Comparison of ENCODE assay signal across 16 cellular contexts in the genomic region with DNA sequence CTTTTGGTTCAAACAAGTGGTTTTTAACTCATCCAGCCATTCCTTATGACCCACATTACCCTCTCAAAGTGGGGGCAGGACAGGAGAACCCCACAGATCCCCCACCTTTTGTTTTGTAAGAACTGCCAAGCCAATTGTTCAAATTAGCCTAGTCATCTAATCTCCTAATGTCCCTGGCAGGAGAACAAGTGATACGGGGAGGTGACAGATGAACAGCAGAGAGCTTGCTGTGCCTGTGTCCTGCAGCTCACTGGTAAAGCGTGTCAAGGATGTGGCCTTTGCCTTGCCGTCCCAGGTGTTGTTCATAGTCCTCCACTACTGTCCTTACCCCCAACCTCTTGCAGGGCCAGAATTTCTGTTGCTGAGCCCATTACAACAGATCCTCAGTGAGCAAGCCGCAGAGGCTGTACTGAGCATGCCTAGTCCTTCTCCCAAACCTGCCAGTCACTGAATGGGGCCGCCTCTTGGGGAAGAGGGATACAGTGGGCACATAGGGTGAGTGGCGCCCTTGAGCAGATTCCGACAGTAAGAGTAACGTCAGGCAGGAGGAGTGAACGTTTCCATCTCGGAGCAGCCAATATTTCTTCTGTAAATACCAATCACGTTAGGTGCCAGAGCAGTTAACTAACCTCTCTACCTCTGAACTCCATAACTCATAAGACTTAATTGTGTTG.
DNase-seq lines count a peak whose midpoint lies in the region; TF ChIP-seq lines count a peak whose summit lies in the region.
"Had no signal": no experiment of that assay in that cellular context is flagged by ENCODE, and none has a peak within 500 bp of the region (broad histone marks: within the 10 kb centered on the region; RNA-seq: fewer than 3 reads in every experiment).

No MANE protein-coding gene starts in this region.

- H3K27ac ChIP-seq in ascending aorta (peak overlapping the region; percentile 84 to 86), left ventricle myocardium inferior (replicated peaks) (peak overlapping the region; percentile 78), sigmoid colon (peak overlapping the region; percentile 69 to 82 (median 78)), prostate gland (no peak overlapping the region)
- H3K27ac ChIP-seq: body of pancreas had no signal

- TF ChIP-seq EP300 in sigmoid colon (IDR thresholded peaks at IDR 0.05) = no peak

- no peaks in the 10 kb centered on the region for H3K36me3 ChIP-seq in H7 (replicated peaks; ENCODE audit: control insufficient read depth, insufficient read depth, low read length)
- H3K36me3 ChIP-seq in ascending aorta = no peaks in the 10 kb centered on the region
- no peaks in the 10 kb centered on the region for H3K36me3 ChIP-seq in left ventricle myocardium inferior
- no peaks in the 10 kb centered on the region for H3K36me3 ChIP-seq in sigmoid colon
- H3K36me3 ChIP-seq in prostate gland = no peaks in the 10 kb centered on the region

- H3K9me3 ChIP-seq in ascending aorta (no peaks in the 10 kb centered on the region), left ventricle myocardium inferior (replicated peaks) (no peaks in the 10 kb centered on the region), sigmoid colon (no peaks in the 10 kb centered on the region), prostate gland (no peaks in the 10 kb centered on the region)
- H3K9me3 ChIP-seq: body of pancreas had no signal

- TF ChIP-seq CTCF in ascending aorta (IDR thresholded peaks at IDR 0.05) = no peak
- TF ChIP-seq CTCF in left ventricle myocardium inferior (IDR thresholded peaks at IDR 0.05; ENCODE audit: borderline replicate concordance) = no peak
- TF ChIP-seq CTCF in sigmoid colon (IDR thresholded peaks at IDR 0.05) = no peak
- no peak for TF ChIP-seq CTCF in prostate gland (IDR thresholded peaks at IDR 0.05)

- DNase-seq in H7 (peak; percentile 35), ascending aorta (ENCODE audit: low spot score in 2 of 2) (no peak), left ventricle myocardium inferior (peak; percentile 30), sigmoid colon (no peak), NCI-H446 (lab: John Stamatoyannopoulos, UW) (no peak), NCI-H510A treated with DMSO at 0.1 percent for 48 hours (lab: John Stamatoyannopoulos, UW) (no peak), HuH-7 (ENCODE audit: low spot score) (no peak), prostate gland (ENCODE audit: low spot score) (no peak)
- DNase-seq: activated CD4-positive, alpha-beta T cell treated with anti-CD3 and anti-CD28 coated beads for 1 hour; activated effector memory CD4-positive, alpha-beta T cell treated with anti-CD3 and anti-CD28 coated beads, Interleukin-2, amount 50 U/mL, for 16 hours; GOT3; hypothalamus; left colon; NCI-H187; NCI-H510A had no signal

- no peak overlapping the region for H3K4me3 ChIP-seq in H7 (ENCODE audit: insufficient read depth, low read depth, low read length)
- H3K4me3 ChIP-seq in ascending aorta = no peak overlapping the region
- no peak overlapping the region for H3K4me3 ChIP-seq in left ventricle myocardium inferior
- no peak overlapping the region for H3K4me3 ChIP-seq in sigmoid colon
- no peak overlapping the region for H3K4me3 ChIP-seq in prostate gland
- H3K4me3 ChIP-seq: body of pancreas had no signal

- intact Hi-C loops in ascending aorta (cut with DNase I) (loop anchor here (5.0 to 10.0 kb wide), 3 partner anchors 228 to 444 kb away; no protein-coding TSS in a partner anchor), left ventricle myocardium inferior (cut with micrococcal nuclease) (loop anchor here (10.0 kb wide), 1 partner anchor 86 kb away; a partner anchor contains a TSS), sigmoid colon (cut with DNase I) (loop anchor here (10.0 kb wide), 1 partner anchor 116 kb away; a partner anchor contains a TSS), prostate gland (cut with DNase I) (no loop called here)

- 69 to 78% methylated on average over 11 of the region's 11 CpGs for WGBS in sigmoid colon, 2 donors
- 54% methylated on average over 11 of the region's 11 CpGs for WGBS in prostate gland

- H3K4me1 ChIP-seq in ascending aorta = peaks cover 0 to 32% of the 10 kb centered on the region in 2 donors
- peaks cover 65% of the 10 kb centered on the region for H3K4me1 ChIP-seq in left ventricle myocardium inferior
- peaks cover 0 to 48% (median 44%) of the 10 kb centered on the region in 4 donors for H3K4me1 ChIP-seq in sigmoid colon
- H3K4me1 ChIP-seq in prostate gland (replicated peaks) = no peaks in the 10 kb centered on the region
- H3K4me1 ChIP-seq: body of pancreas had no signal

- TF ChIP-seq POLR2A in sigmoid colon (IDR thresholded peaks at IDR 0.05) = no peak
- no peak for TF ChIP-seq POLR2A in prostate gland (IDR thresholded peaks at IDR 0.05)

- H3K27me3 ChIP-seq in H7 (ENCODE audit: control insufficient read depth, insufficient read depth, low read length) (no peaks in the 10 kb centered on the region), ascending aorta (no peaks in the 10 kb centered on the region), left ventricle myocardium inferior (ENCODE audit: low read depth) (no peaks in the 10 kb centered on the region), sigmoid colon (no peaks in the 10 kb centered on the region), prostate gland (replicated peaks; ENCODE audit: insufficient read depth) (no peaks in the 10 kb centered on the region)
- H3K27me3 ChIP-seq: body of pancreas had no signal

Comparison
In these comparisons a context has a peak if more than half of its experiments do, and no peak if none do; other contexts are left out.
1. DNase-seq: peak in H7 (single experiment) and left ventricle myocardium inferior (single experiment); none in ascending aorta (0 of 2), sigmoid colon (single experiment), NCI-H446 (0 of 2), NCI-H510A treated with DMSO at 0.1 percent for 48 hours (single experiment), HuH-7 (single experiment) and prostate gland (single experiment).
2. H3K27ac ChIP-seq: peak in ascending aorta (2 of 2), left ventricle myocardium inferior (single experiment) and sigmoid colon (4 of 4); none in prostate gland (0 of 2).